Comparison of ENCODE assay signal across 7 cellular contexts in genomic region chr6:43771210-43771857, GRCh38. TPM values are rescaled to one million over a fixed set of nuclear protein-coding genes. Genes with fewer than 3 reads are reported as not detected.
A peak's percentile ranks its signal among the peaks of the same experiment; 100 is the strongest.
DNase-seq lines count a peak whose midpoint lies in the region; ATAC-seq and TF ChIP-seq lines count a peak whose summit lies in the region.

No MANE protein-coding gene starts in this region.

- H3K36me3 Mint-ChIP-seq in chondrocyte (ENCODE audit: low read depth), result peaks cover 3% of the 10 kb centered on the region

- H3K9ac ChIP-seq in Loucy (ENCODE audit: low read depth, low read length, poor library complexity, severe bottlenecking), result peak overlapping the region; percentile 95

- no peaks in the 10 kb centered on the region; the same call in 1 of the 2 replicates for H3K36me3 ChIP-seq in Loucy (ENCODE audit: insufficient read depth, low read length)

- peak; percentile 44 to 65 for DNase-seq in activated CD4-positive, alpha-beta T cell treated with anti-CD3 and anti-CD28 coated beads for 24 hours (ENCODE audit: low read depth in 2 of 2)
- DNase-seq in chondrocyte (ENCODE audit: low spot score) (no peak), left lobe of liver (ENCODE audit: low spot score) (peak; percentile 92)
- DNase-seq in stimulated activated CD4-positive, alpha-beta T cell treated with anti-CD3 and anti-CD28 coated beads, Interleukin-2, amount 100 ng/mL, for 48 hours, result peak; percentile 48 to 57

- peak; percentile 45 for TF ChIP-seq POLR2A in GM15510 (IDR thresholded peaks at IDR 0.05; ENCODE audit: borderline replicate concordance, extremely low read depth, insufficient read length)

- H3K4me3 Mint-ChIP-seq in chondrocyte (ENCODE audit: unreplicated experiment), result peak overlapping the region; percentile 91

- H3K9me2 ChIP-seq in Loucy (replicated peaks; ENCODE audit: low read depth, low read length), result no peaks in the 10 kb centered on the region

- ATAC-seq in left lobe of liver, result peak; percentile 56
- ATAC-seq in GM21447 (IDR thresholded peaks at IDR 0.05; ENCODE audit: unreplicated experiment), result no peak

- H3K27me3 ChIP-seq in Loucy (ENCODE audit: insufficient read depth, low read length, poor library complexity, severe bottlenecking), result no peaks in the 10 kb centered on the region

- peak overlapping the region; percentile 98 for H3K4me2 ChIP-seq in Loucy (ENCODE audit: low read depth, low read length, poor library complexity, severe bottlenecking)

- H3K4me3 ChIP-seq in Loucy (ENCODE audit: low read length, poor library complexity, severe bottlenecking), result peak overlapping the region; percentile 87

- peaks cover 34% of the 10 kb centered on the region for H4K20me1 ChIP-seq in Loucy (ENCODE audit: insufficient read depth, low read length, poor library complexity, severe bottlenecking)

- H3K4me1 ChIP-seq in Loucy (ENCODE audit: insufficient read depth, low read length, poor library complexity, severe bottlenecking), result peaks cover 45% of the 10 kb centered on the region

- H3F3A ChIP-seq in Loucy (ENCODE audit: low read depth), result no peaks in the 10 kb centered on the region

- peak overlapping the region; percentile 61 for H3K27ac Mint-ChIP-seq in chondrocyte (ENCODE audit: unreplicated experiment)

- H3K4me1 Mint-ChIP-seq in chondrocyte (ENCODE audit: low read depth), result peaks cover 42% of the 10 kb centered on the region

- TF ChIP-seq CTCF in Loucy (conservative IDR thresholded peaks at IDR 0.05; ENCODE audit: low read length) (no peak), chondrocyte (IDR thresholded peaks at IDR 0.05) (peak; percentile 23)

- no peaks in the 10 kb centered on the region for H3K27me3 Mint-ChIP-seq in chondrocyte (ENCODE audit: low read depth)

- no peaks in the 10 kb centered on the region for H3K9me3 ChIP-seq in Loucy (ENCODE audit: insufficient read depth, low read depth, low read length)

- peak overlapping the region; percentile 68 for H2AFZ ChIP-seq in Loucy (ENCODE audit: low read length)

- peaks cover 63% of the 10 kb centered on the region for H3K79me2 ChIP-seq in Loucy (ENCODE audit: insufficient read depth, low read length)

- H3K9me3 Mint-ChIP-seq in chondrocyte (ENCODE audit: low read depth), result no peaks in the 10 kb centered on the region

RNA-seq across cellular contexts. Expression of gene VEGFA, which starts 1.3 kb away (rescaled TPM):
- total RNA-seq in chondrocyte (24.8 to 139 TPM (median 137 TPM) in 3 replicates), left lobe of liver (135 TPM)
